In the genomic region with DNA sequence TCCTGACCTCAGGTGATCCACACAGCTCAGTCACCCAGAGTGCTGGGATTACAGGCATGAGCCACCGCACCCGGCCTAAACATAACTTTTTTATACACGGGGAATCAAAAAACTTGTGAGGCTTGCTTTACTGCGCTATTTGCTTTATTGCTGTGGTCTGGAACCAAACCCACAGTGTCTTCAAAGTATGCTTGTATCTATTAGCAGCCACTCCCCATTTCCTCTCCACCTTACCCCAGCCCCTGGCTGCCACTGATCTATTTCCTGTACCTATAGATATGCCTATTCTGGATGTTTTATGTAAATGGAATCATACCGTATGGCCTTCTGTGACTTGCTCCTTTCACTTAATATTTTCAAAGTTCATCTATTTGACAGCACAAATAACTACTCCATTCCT, we compare ENCODE assay signal across 29 cellular contexts.
"Had no signal": no experiment of that assay in that cellular context is flagged by ENCODE, and none has a peak within 500 bp of the region (broad histone marks: within the 10 kb centered on the region; RNA-seq: fewer than 3 reads in every experiment).

No MANE protein-coding gene starts in this region.

- H3K36me3 ChIP-seq: ascending aorta, cardiac muscle cell had no signal

- H3K4me3 ChIP-seq: ascending aorta, cardiac muscle cell had no signal

- ATAC-seq: activated CD8-positive, alpha-beta T cell treated with anti-CD3 and anti-CD28 coated beads for 36 hours; activated naive CD8-positive, alpha-beta T cell treated with anti-CD3 and anti-CD28 coated beads, Interleukin-2, amount 50 U/mL, for 24 hours; activated T-cell treated with anti-CD3 and anti-CD28 coated beads, Interleukin-2, amount 50 U/mL, for 4 hours; activated T-cell treated with anti-CD3 and anti-CD28 coated beads, Interleukin-2, amount 50 U/mL, for 72 hours; activated T-helper 17 cell treated with anti-CD3 and anti-CD28 coated beads, Interleukin-2, amount 50 U/mL, for 72 hours had no signal

- DNase-seq: activated B cell treated with CpG ODN at 0.5 μM for 24 hours; activated CD4-positive, alpha-beta memory T cell treated with anti-CD3 and anti-CD28 coated beads for 36 hours; activated CD4-positive, alpha-beta T cell treated with anti-CD3 and anti-CD28 coated beads for 4 hours; activated CD4-positive, alpha-beta T cell treated with anti-CD3 and anti-CD28 coated beads, Interleukin-2, amount 10 ng/mL, durations not matched to agents 24 days and 14 days; activated CD4-positive, alpha-beta T cell treated with anti-CD3 and anti-CD28 coated beads, Interleukin-2, amount 50 U/mL, for 1 hour; activated CD4-positive, alpha-beta T cell treated with anti-CD3 and anti-CD28 coated beads, Interleukin-2, amount 50 U/mL, for 4 hours; activated CD4-positive, CD25-positive, alpha-beta regulatory T cell treated with anti-CD3 and anti-CD28 coated beads, Interleukin-2, amount 50 U/mL, for 72 hours; activated CD8-positive, alpha-beta memory T cell treated with anti-CD3 and anti-CD28 coated beads, Interleukin-2, amount 50 U/mL, for 4 hours; activated CD8-positive, alpha-beta T cell treated with anti-CD3 and anti-CD28 coated beads for 36 hours; activated effector memory CD4-positive, alpha-beta T cell treated with anti-CD3 and anti-CD28 coated beads, Interleukin-2, amount 50 U/mL, for 16 hours; activated gamma-delta T cell treated with Interleukin-2 at 50 U/mL for 16 hours; activated naive CD4-positive, alpha-beta T cell; activated naive CD4-positive, alpha-beta T cell treated with anti-CD3 and anti-CD28 coated beads for 36 hours; activated naive CD4-positive, alpha-beta T cell treated with anti-CD3 and anti-CD28 coated beads, Interleukin-2, amount 50 U/mL, for 16 hours; activated naive CD8-positive, alpha-beta T cell treated with anti-CD3 and anti-CD28 coated beads, Interleukin-2, amount 10 ng/mL, durations not matched to agents 7 days and 5 days; activated naive CD8-positive, alpha-beta T cell treated with anti-CD3 and anti-CD28 coated beads, Interleukin-2, amount 50 U/mL, for 24 hours; activated T-cell treated with anti-CD3 and anti-CD28 coated beads for 4 hours; activated T-cell treated with anti-CD3 and anti-CD28 coated beads, Interleukin-2, amount 50 U/mL, for 1 hour; activated T-cell treated with anti-CD3 and anti-CD28 coated beads, Interleukin-2, amount 50 U/mL, for 4 hours; activated T-cell treated with anti-CD3 and anti-CD28 coated beads, Interleukin-2, amount 50 U/mL, for 72 hours; amygdala; anterior cingulate cortex; caudate nucleus; cerebellar nuclear complex; T-helper 9 cell had no signal

- H3K27ac ChIP-seq: ascending aorta, cardiac muscle cell, VCaP had no signal

- H3K27me3 ChIP-seq: ascending aorta, cardiac muscle cell had no signal

- H3K4me1 ChIP-seq: ascending aorta had no signal

- H3K9me3 ChIP-seq: ascending aorta had no signal
